In genomic region chr12:46390304-46390703, GRCh38 we compare ENCODE assay signal across 1 cellular context.
TF ChIP-seq lines count a peak whose summit lies in the region.

No MANE protein-coding gene starts in this region.

TF ChIP-seq in liver, 16 proteins besides CTCF, POLR2A, EP300 and RAD21 (continued from another document):
- TF ChIP-seq REST (IDR thresholded peaks at IDR 0.05) (no peak), HNF4G (IDR thresholded peaks at IDR 0.05) (peak; percentile 69), JUND (IDR thresholded peaks at IDR 0.05) (no peak), YY1 (IDR thresholded peaks at IDR 0.05) (peak; percentile 38), HNF4A (conservative IDR thresholded peaks at IDR 0.05) (peak; percentile 82 to 83)
- TF ChIP-seq, protein P1, sequence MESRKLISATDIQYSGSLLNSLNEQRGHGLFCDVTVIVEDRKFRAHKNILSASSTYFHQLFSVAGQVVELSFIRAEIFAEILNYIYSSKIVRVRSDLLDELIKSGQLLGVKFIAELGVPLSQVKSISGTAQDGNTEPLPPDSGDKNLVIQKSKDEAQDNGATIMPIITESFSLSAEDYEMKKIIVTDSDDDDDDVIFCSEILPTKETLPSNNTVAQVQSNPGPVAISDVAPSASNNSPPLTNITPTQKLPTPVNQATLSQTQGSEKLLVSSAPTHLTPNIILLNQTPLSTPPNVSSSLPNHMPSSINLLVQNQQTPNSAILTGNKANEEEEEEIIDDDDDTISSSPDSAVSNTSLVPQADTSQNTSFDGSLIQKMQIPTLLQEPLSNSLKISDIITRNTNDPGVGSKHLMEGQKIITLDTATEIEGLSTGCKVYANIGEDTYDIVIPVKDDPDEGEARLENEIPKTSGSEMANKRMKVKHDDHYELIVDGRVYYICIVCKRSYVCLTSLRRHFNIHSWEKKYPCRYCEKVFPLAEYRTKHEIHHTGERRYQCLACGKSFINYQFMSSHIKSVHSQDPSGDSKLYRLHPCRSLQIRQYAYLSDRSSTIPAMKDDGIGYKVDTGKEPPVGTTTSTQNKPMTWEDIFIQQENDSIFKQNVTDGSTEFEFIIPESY (IDR thresholded peaks at IDR 0.05) = peak; percentile 22
